8 cellular contexts compared by ENCODE assay signal in the genomic region with DNA sequence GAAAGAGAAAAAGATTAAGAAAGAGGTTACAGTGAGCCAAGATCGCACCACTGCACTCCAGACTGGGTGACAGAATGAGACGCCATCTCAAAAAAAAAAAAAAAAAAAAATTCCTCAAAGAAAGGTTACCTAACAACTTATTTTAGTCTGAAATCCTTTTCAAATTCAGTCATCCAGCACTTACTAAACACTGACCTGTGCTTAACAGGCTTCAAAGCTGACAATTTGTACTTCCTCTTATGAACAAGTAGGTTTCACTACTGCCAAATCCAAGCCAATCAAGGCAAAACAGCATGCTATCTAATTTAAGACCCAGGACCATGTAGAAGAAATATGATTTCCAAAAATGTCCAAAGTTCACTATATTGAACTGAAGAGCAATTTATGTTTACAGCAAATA. TPM values are rescaled to one million over a fixed set of nuclear protein-coding genes. Genes with fewer than 3 reads are reported as not detected.
DNase-seq lines count a peak whose midpoint lies in the region; ATAC-seq and TF ChIP-seq lines count a peak whose summit lies in the region.

No MANE protein-coding gene starts in this region.

- H3K36me3 ChIP-seq in CD8-positive, alpha-beta memory T cell (ENCODE audit: insufficient read depth, low read length): peaks cover 3% of the 10 kb centered on the region
- peaks cover 4 to 36% (median 29%) of the 10 kb centered on the region in 4 donors for H3K36me3 ChIP-seq in stomach

- peak overlapping the region in 5 of 8 donors; percentile 11 to 51 (median 21) for H3K27ac Mint-ChIP-seq in CD8-positive, alpha-beta memory T cell

- peak; percentile 75 for ATAC-seq in GM19455 (IDR thresholded peaks at IDR 0.05; ENCODE audit: unreplicated experiment)
- ATAC-seq in HG03342 (IDR thresholded peaks at IDR 0.05; ENCODE audit: unreplicated experiment): peak; percentile 89

- H3K4me1 ChIP-seq in CD8-positive, alpha-beta memory T cell (ENCODE audit: insufficient read depth, low read length): no peaks in the 10 kb centered on the region
- peaks cover 0 to 41% (median 11%) of the 10 kb centered on the region in 4 donors for H3K4me1 ChIP-seq in stomach

- CTCF ChIA-PET in CD8-positive, alpha-beta memory T cell (lab: Charles Lee): no interaction called here

- TF ChIP-seq CTCF in cardiac fibroblast (IDR thresholded peaks at IDR 0.05; ENCODE audit: low read depth, low read length) (no peak), stomach (IDR thresholded peaks at IDR 0.05) (no peak)

- no peak for TF ChIP-seq POLR2A in stomach (IDR thresholded peaks at IDR 0.05)

- peaks cover 26 to 63% (median 48%) of the 10 kb centered on the region in 3 donors for H3K4me1 Mint-ChIP-seq in CD8-positive, alpha-beta memory T cell

- POLR2A ChIA-PET in CD8-positive, alpha-beta memory T cell (lab: Charles Lee): no interaction called here

- H3K27me3 Mint-ChIP-seq in CD8-positive, alpha-beta memory T cell: no peaks in the 10 kb centered on the region

- no peak overlapping the region for H3K4me3 Mint-ChIP-seq in CD8-positive, alpha-beta memory T cell

- H3K9me3 Mint-ChIP-seq in CD8-positive, alpha-beta memory T cell: no peaks in the 10 kb centered on the region

- intact Hi-C loops in stomach (cut with DNase I; ENCODE audit: low total_unique reads): no loop called here

- H3K9me3 ChIP-seq in CD8-positive, alpha-beta memory T cell (ENCODE audit: low read length): no peaks in the 10 kb centered on the region
- H3K9me3 ChIP-seq in stomach: no peaks in the 10 kb centered on the region

- TF ChIP-seq EP300 in stomach (IDR thresholded peaks at IDR 0.05): no peak

- no peak overlapping the region for H3K4me3 ChIP-seq in CD8-positive, alpha-beta memory T cell (ENCODE audit: low read length)
- H3K4me3 ChIP-seq in cardiac fibroblast (replicated peaks in 1 of 2; ENCODE audit: low read depth in 2 of 2, low read length in 2 of 2): no peak overlapping the region
- no peak overlapping the region for H3K4me3 ChIP-seq in stomach

- peaks cover 9 to 60% (median 12%) of the 10 kb centered on the region in 3 donors for H3K36me3 Mint-ChIP-seq in CD8-positive, alpha-beta memory T cell

- H3K27me3 ChIP-seq in CD8-positive, alpha-beta memory T cell (ENCODE audit: insufficient read depth, low read length, poor library complexity, severe bottlenecking): no peaks in the 10 kb centered on the region
- no peaks in the 10 kb centered on the region for H3K27me3 ChIP-seq in stomach

- no peak for DNase-seq in CD8-positive, alpha-beta memory T cell
- DNase-seq in cardiac fibroblast (ENCODE audit: low read depth in 2 of 2) (peak; percentile 12 to 29), NK-92 (lab: John Stamatoyannopoulos, UW; ENCODE audit: unreplicated experiment) (no peak), NCI-H1417 (lab: John Stamatoyannopoulos, UW) (no peak), stomach (no peak), NCI-H1436 treated with DMSO at 0.1 percent for 48 hours (lab: John Stamatoyannopoulos, UW) (no peak)

- no peak overlapping the region for H3K27ac ChIP-seq in CD8-positive, alpha-beta memory T cell (ENCODE audit: low read depth, low read length)
- peak overlapping the region in 1 of 5 donors; percentile 42 for H3K27ac ChIP-seq in stomach

- 73 to 92% (median 81%) methylated on average over 2 of the region's 2 CpGs for WGBS in stomach, 5 donors

RNA-seq across cellular contexts. Expression of a gene that starts 13.6 kb away (rescaled TPM):
- total RNA-seq in CD8-positive, alpha-beta memory T cell: 10 to 100 TPM; 24.0 to 26.2 TPM
- 31.7 TPM for polyA plus RNA-seq in CD8-positive, alpha-beta memory T cell
- 100 to 1,000 TPM in 1 of 5 donors, 10 to 100 TPM in 4; 27.1 to 200 (median 57.2) TPM for total RNA-seq in stomach
- 1 to 10 TPM; 6.7 to 7.8 (median 7.8) TPM for polyA plus RNA-seq in stomach

Comparison
In these comparisons a context has a peak if more than half of its experiments do, and no peak if none do; other contexts are left out.
1. DNase-seq: peak in cardiac fibroblast (2 of 2); none in CD8-positive, alpha-beta memory T cell (0 of 5), NK-92 (single experiment), NCI-H1417 (0 of 3), stomach (single experiment) and NCI-H1436 treated with DMSO at 0.1 percent for 48 hours (single experiment).